ENCODE assay signal across 1 cellular context in the genomic region with DNA sequence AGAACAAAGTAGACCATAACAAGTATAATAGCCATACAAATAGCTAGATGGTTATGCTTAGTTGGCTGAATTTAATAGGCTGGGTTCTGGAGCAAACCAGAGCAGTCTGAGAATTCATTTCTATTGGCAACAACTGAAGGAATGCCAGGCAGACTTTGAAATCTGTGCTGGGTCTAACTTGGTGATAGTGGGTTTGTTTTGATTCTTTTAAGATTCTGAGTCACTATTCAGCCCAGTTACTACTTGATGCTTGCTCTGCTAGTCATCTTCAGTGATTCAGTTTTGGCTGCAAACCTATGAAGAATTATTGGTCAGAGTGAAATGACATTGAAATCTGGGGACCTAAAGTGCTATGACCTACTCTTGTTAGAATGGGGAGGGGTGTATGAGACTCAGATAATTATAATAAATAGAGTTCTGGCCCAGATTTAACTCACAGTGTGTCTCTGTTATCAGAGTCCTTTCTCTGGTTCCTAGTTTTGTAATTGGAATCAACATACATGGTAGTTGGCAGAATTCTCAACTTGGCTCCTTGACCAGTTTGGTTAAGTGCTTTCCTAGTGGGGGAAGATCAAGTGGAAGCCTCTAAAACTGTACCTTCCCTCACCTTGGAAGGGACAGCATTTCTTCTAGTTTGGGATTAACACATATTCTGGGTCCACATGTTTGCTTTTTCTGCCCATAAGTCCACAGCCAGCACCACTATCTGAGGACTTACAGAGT.
TF ChIP-seq lines count a peak whose summit lies in the region.

No MANE protein-coding gene starts in this region.

TF ChIP-seq in endothelial cell of umbilical vein, 7 proteins besides CTCF, POLR2A, EP300 and RAD21:
- no peak for TF ChIP-seq EZH2 (IDR thresholded peaks at IDR 0.05; ENCODE audit: borderline replicate concordance, low read depth, low read length, severe bottlenecking)
- no peak for TF ChIP-seq JUN (IDR thresholded peaks at IDR 0.05; ENCODE audit: borderline replicate concordance, insufficient read depth, insufficient read length, low read depth)
- peak; percentile 52 for TF ChIP-seq FOS (IDR thresholded peaks at IDR 0.05; ENCODE audit: borderline replicate concordance, insufficient read depth, low read length)
